11 cellular contexts compared by ENCODE assay signal in the genomic region with DNA sequence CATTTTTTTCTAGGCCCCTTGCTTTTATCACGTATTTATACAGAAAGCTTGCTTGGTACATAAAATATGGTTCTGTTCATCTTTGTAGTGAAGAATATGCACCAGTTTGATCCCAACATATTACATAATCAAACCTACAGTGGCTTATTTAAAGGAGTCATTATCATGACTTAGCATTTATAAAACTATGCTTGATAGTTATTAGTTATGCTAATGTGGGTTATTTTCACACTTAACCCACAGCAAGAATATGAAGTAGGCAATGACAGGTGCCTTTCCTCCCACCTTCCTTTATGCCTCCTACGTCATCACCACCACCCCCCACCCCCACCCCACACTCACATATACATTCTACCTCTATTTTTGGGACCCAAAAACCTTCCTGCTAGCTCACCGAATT. TPM values are rescaled to one million over a fixed set of nuclear protein-coding genes. Genes with fewer than 3 reads are reported as not detected.
A peak's percentile ranks its signal among the peaks of the same experiment; 100 is the strongest.
DNase-seq lines count a peak whose midpoint lies in the region; ATAC-seq, FAIRE-seq and TF ChIP-seq lines count a peak whose summit lies in the region.
"Had no signal": no experiment of that assay in that cellular context is flagged by ENCODE, and none has a peak within 500 bp of the region (broad histone marks: within the 10 kb centered on the region; RNA-seq: fewer than 3 reads in every experiment).

No MANE protein-coding gene starts in this region.

- H3K9me3 Mint-ChIP-seq in stimulated activated memory B cell treated with anti-CD40 and anti-IgM and Interleukin-4, amounts not matched to agents 10 μg/mL and 1 μg/mL and 100 μg/mL, for 72 hours, result no peaks in the 10 kb centered on the region

- H4K20me1 ChIP-seq in PC-9 (ENCODE audit: insufficient read depth), result peaks cover 10% of the 10 kb centered on the region; the same call in 1 of the 2 replicates
- peaks cover 7% of the 10 kb centered on the region for H4K20me1 ChIP-seq in endothelial cell of umbilical vein (replicated peaks; ENCODE audit: control insufficient read depth, extremely low read depth, insufficient read depth, low read length)

- H3K9ac ChIP-seq in endothelial cell of umbilical vein (replicated peaks; ENCODE audit: extremely low read depth, insufficient read depth, low read length), result no peak overlapping the region

- no peaks in the 10 kb centered on the region for H3K9me3 ChIP-seq in PC-9 (ENCODE audit: insufficient read depth, low read depth)
- no peaks in the 10 kb centered on the region for H3K9me3 ChIP-seq in endothelial cell of umbilical vein (replicated peaks; ENCODE audit: control insufficient read depth, insufficient read depth, low read length)
- H3K9me3 ChIP-seq in WERI-Rb-1 (ENCODE audit: severe bottlenecking), result no peaks in the 10 kb centered on the region

- TF ChIP-seq POLR2A in endothelial cell of umbilical vein (IDR thresholded peaks at IDR 0.05; ENCODE audit: low read depth, low read length), result no peak

- H3K4me1 Mint-ChIP-seq in stimulated activated memory B cell treated with anti-CD40 and anti-IgM and Interleukin-4, amounts not matched to agents 10 μg/mL and 1 μg/mL and 100 μg/mL, for 72 hours, result peaks cover 90% of the 10 kb centered on the region

- H3K4me3 ChIP-seq in PC-9 (no peak overlapping the region), endothelial cell of umbilical vein (replicated peaks in 1 of 3; ENCODE audit: insufficient read depth in 1 of 3, low read depth in 1 of 3, low read length in 3 of 3) (no peak overlapping the region), WERI-Rb-1 (ENCODE audit: low read depth, low read length) (no peak overlapping the region)

- BruUV-seq in PC-9 (replicated peaks; lab: Mats Ljungman, UMichigan) (no TSS peak), endothelial cell of umbilical vein (replicated peaks; lab: Mats Ljungman, UMichigan) (no TSS peak)

- peaks cover 49% of the 10 kb centered on the region for H3F3A ChIP-seq in PC-9 (ENCODE audit: insufficient read depth, low read depth)

- no peak overlapping the region for H3K4me3 Mint-ChIP-seq in stimulated activated memory B cell treated with anti-CD40 and anti-IgM and Interleukin-4, amounts not matched to agents 10 μg/mL and 1 μg/mL and 100 μg/mL, for 72 hours

- TF ChIP-seq CTCF in PC-9 (conservative IDR thresholded peaks at IDR 0.05) (no peak), endothelial cell of umbilical vein (IDR thresholded peaks at IDR 0.05; ENCODE audit: extremely low read depth in 1 of 2, insufficient read depth in 1 of 2, low read depth in 1 of 2, low read length in 2 of 2) (no peak), WERI-Rb-1 (IDR thresholded peaks at IDR 0.05; ENCODE audit: low read depth, low read length) (no peak)

- CTCF ChIA-PET in PC-9 (lab: Charles Lee), result no interaction called here
- CTCF ChIA-PET in endothelial cell of umbilical vein (lab: Charles Lee), result interaction anchor here (0.7 to 2.3 kb wide), 4 partner anchors 21 to 279 kb away, joined by 3 to 9 read pairs (median 4); no protein-coding TSS in a partner anchor

- no peaks in the 10 kb centered on the region for H3K9me1 ChIP-seq in endothelial cell of umbilical vein (replicated peaks; ENCODE audit: control insufficient read depth, extremely low read depth, insufficient read depth, low read length)

- H3K27ac ChIP-seq in PC-9 (peak overlapping the region; percentile 84), endothelial cell of umbilical vein (ENCODE audit: insufficient read depth, low read depth, low read length) (peak overlapping the region; percentile 6), WERI-Rb-1 (no peak overlapping the region)
- H3K27ac ChIP-seq: 22Rv1 had no signal

- dilution Hi-C loops in endothelial cell of umbilical vein (cut with MboI; ENCODE audit: extremely low pct_ligation_motif_present, low sequenced_read_pairs), result no loop called here

- no peak for FAIRE-seq in endothelial cell of umbilical vein (lab: Jason Lieb, UNC)
- FAIRE-seq: G401.6 had no signal

- ATAC-seq in stimulated activated memory B cell treated with anti-CD40 and anti-IgM and Interleukin-4, amounts not matched to agents 10 μg/mL and 1 μg/mL and 100 μg/mL, for 72 hours, result no peak

- 0 out of 2 replicates have a peak overlapping the region, but pooled peaks have one; percentile 55 for H3K4me2 ChIP-seq in PC-9
- H3K4me2 ChIP-seq in endothelial cell of umbilical vein (ENCODE audit: insufficient read depth, low read length), result peak overlapping the region; percentile 84

- no peak overlapping the region for H2AFZ ChIP-seq in PC-9
- H2AFZ ChIP-seq in endothelial cell of umbilical vein (ENCODE audit: low read depth, low read length), result no peak overlapping the region

- H3K79me2 ChIP-seq in PC-9 (ENCODE audit: low read depth) (peaks cover 41% of the 10 kb centered on the region), endothelial cell of umbilical vein (ENCODE audit: control insufficient read depth, insufficient read depth, low read length) (peaks cover 57% of the 10 kb centered on the region)

- POLR2A ChIA-PET in PC-9 (lab: Charles Lee; ENCODE audit: unreplicated experiment), result interaction anchor here (0.7 kb wide), 1 partner anchor 19 kb away, joined by 10 read pairs; no protein-coding TSS in a partner anchor
- POLR2A ChIA-PET in endothelial cell of umbilical vein (lab: Charles Lee), result interaction anchor here (0.6 kb wide), 1 partner anchor 197 kb away, joined by 3 read pairs; no protein-coding TSS in a partner anchor

- DNase-seq in NK-92 treated with Interleukin-12 subunit alpha and Interleukin-12 subunit beta, amount 100 ng/mL, for 24 hours (lab: John Stamatoyannopoulos, UW), result peak; percentile 32
- DNase-seq in NK-92 (lab: John Stamatoyannopoulos, UW; ENCODE audit: unreplicated experiment) (no peak), PC-9 (no peak), endothelial cell of umbilical vein (ENCODE audit: low read depth, low spot score) (no peak), WERI-Rb-1 (no peak), NCI-H1930 (lab: John Stamatoyannopoulos, UW) (no peak), middle frontal gyrus (ENCODE audit: extremely low spot score, low spot score) (no peak)
- DNase-seq: SIG-M5 had no signal

- peak overlapping the region; percentile 55 for H3K27ac Mint-ChIP-seq in stimulated activated memory B cell treated with anti-CD40 and anti-IgM and Interleukin-4, amounts not matched to agents 10 μg/mL and 1 μg/mL and 100 μg/mL, for 72 hours

- H3K36me3 Mint-ChIP-seq in stimulated activated memory B cell treated with anti-CD40 and anti-IgM and Interleukin-4, amounts not matched to agents 10 μg/mL and 1 μg/mL and 100 μg/mL, for 72 hours, result peaks cover 70% of the 10 kb centered on the region

- no peaks in the 10 kb centered on the region for H3K9me2 ChIP-seq in PC-9 (ENCODE audit: insufficient read depth)

- H3K4me1 ChIP-seq in PC-9 (replicated peaks; ENCODE audit: insufficient read depth) (peaks cover 41% of the 10 kb centered on the region), endothelial cell of umbilical vein (ENCODE audit: control insufficient read depth, extremely low read depth, insufficient read depth, low read length) (peaks cover 48% of the 10 kb centered on the region)

- H3K27me3 Mint-ChIP-seq in stimulated activated memory B cell treated with anti-CD40 and anti-IgM and Interleukin-4, amounts not matched to agents 10 μg/mL and 1 μg/mL and 100 μg/mL, for 72 hours, result no peaks in the 10 kb centered on the region

- intact Hi-C loops in PC-9 (cut with micrococcal nuclease; ENCODE audit: unreplicated experiment), result no loop called here
- intact Hi-C loops in endothelial cell of umbilical vein (cut with micrococcal nuclease), result no loop called here

- H3K36me3 ChIP-seq in PC-9 (ENCODE audit: low read depth) (peaks cover 43% of the 10 kb centered on the region), endothelial cell of umbilical vein (ENCODE audit: control insufficient read depth in 2 of 2, extremely low read depth in 1 of 2, insufficient read depth in 2 of 2, low read length in 2 of 2) (peaks cover 17 to 31% of the 10 kb centered on the region in 2 experiments), WERI-Rb-1 (peaks cover 71% of the 10 kb centered on the region)

- H3K27me3 ChIP-seq in PC-9 (ENCODE audit: insufficient read depth, low read depth), result no peaks in the 10 kb centered on the region
- no peaks in the 10 kb centered on the region for H3K27me3 ChIP-seq in endothelial cell of umbilical vein (ENCODE audit: control insufficient read depth in 2 of 2, insufficient read depth in 2 of 2, low read length in 2 of 2)
- H3K27me3 ChIP-seq in WERI-Rb-1 (ENCODE audit: insufficient read depth, low read depth, severe bottlenecking), result no peaks in the 10 kb centered on the region

TF ChIP-seq in endothelial cell of umbilical vein, 7 proteins besides CTCF, POLR2A, EP300 and RAD21:
- TF ChIP-seq MAX (IDR thresholded peaks at IDR 0.05; ENCODE audit: insufficient read depth, insufficient read length), result no peak
- no peak for TF ChIP-seq FOS (IDR thresholded peaks at IDR 0.05; ENCODE audit: borderline replicate concordance, insufficient read depth, low read length)
- no peak for TF ChIP-seq GATA2 (IDR thresholded peaks at IDR 0.05; ENCODE audit: insufficient read depth, insufficient read length, low read depth, low read length)

RNA-seq across cellular contexts. Expression of gene CAP1, which starts 19.8 kb away (rescaled TPM):
- 322 and 354 TPM in 2 replicates for total RNA-seq in PC-9 (2021)
- total RNA-seq in endothelial cell of umbilical vein, result 415 and 427 TPM in 2 replicates
- 187 and 191 TPM in 2 replicates for polyA plus RNA-seq in endothelial cell of umbilical vein
- polyA plus RNA-seq in endothelial cell of umbilical vein (2011; cell fraction: cytosol; rRNA removed), result 229 and 245 TPM in 2 replicates
- polyA plus RNA-seq in endothelial cell of umbilical vein (2011; cell fraction: nucleus; rRNA removed), result 169 and 215 TPM in 2 replicates
- polyA plus RNA-seq in endothelial cell of umbilical vein (2012), result 240 and 383 TPM in 2 replicates
- polyA minus RNA-seq in endothelial cell of umbilical vein, result 260 and 283 TPM in 2 replicates
- polyA minus RNA-seq in endothelial cell of umbilical vein (2011; cell fraction: cytosol; rRNA and poly(A)+ RNA removed), result 65.5 TPM
- polyA minus RNA-seq in endothelial cell of umbilical vein (2011; cell fraction: nucleus; rRNA and poly(A)+ RNA removed), result 82.5 and 108 TPM in 2 replicates

RNA-seq across cellular contexts. Expression of gene PPT1, which starts 36.7 kb away (rescaled TPM):
- total RNA-seq in PC-9 (2021) (120 and 154 TPM in 2 replicates), endothelial cell of umbilical vein (121 and 131 TPM in 2 replicates)
- 53.3 and 58.0 TPM in 2 replicates for polyA plus RNA-seq in endothelial cell of umbilical vein
- 62.8 and 70.7 TPM in 2 replicates for polyA plus RNA-seq in endothelial cell of umbilical vein (2011; cell fraction: cytosol; rRNA removed)
- 30.8 and 36.8 TPM in 2 replicates for polyA plus RNA-seq in endothelial cell of umbilical vein (2011; cell fraction: nucleus; rRNA removed)
- 87.7 and 126 TPM in 2 replicates for polyA plus RNA-seq in endothelial cell of umbilical vein (2012)
- 81.5 and 136 TPM in 2 replicates for polyA minus RNA-seq in endothelial cell of umbilical vein
- 60.6 TPM for polyA minus RNA-seq in endothelial cell of umbilical vein (2011; cell fraction: cytosol; rRNA and poly(A)+ RNA removed)
- polyA minus RNA-seq in endothelial cell of umbilical vein (2011; cell fraction: nucleus; rRNA and poly(A)+ RNA removed), result 25.8 TPM in 2 replicates
